Comparison of ENCODE assay signal across 9 cellular contexts in genomic region chr15:71115567-71116351, GRCh38. TPM values are rescaled to one million over a fixed set of nuclear protein-coding genes. Genes with fewer than 3 reads are reported as not detected.
A peak's percentile ranks its signal among the peaks of the same experiment; 100 is the strongest.
DNase-seq lines count a peak whose midpoint lies in the region; ATAC-seq and TF ChIP-seq lines count a peak whose summit lies in the region.
"Had no signal": no experiment of that assay in that cellular context is flagged by ENCODE, and none has a peak within 500 bp of the region (broad histone marks: within the 10 kb centered on the region; RNA-seq: fewer than 3 reads in every experiment).

No MANE protein-coding gene starts in this region.

- H2BK20ac ChIP-seq in H9 (ENCODE audit: low read depth, low read length, poor library complexity, severe bottlenecking), result no peak overlapping the region

- TF ChIP-seq CTCF in H9 (conservative IDR thresholded peaks at IDR 0.05) (0 out of 3 replicates have a peak, but pooled peaks have one; percentile 13), body of pancreas (IDR thresholded peaks at IDR 0.05) (peak in 1 of 7 experiments; percentile 1)

- H3K27me3 ChIP-seq in H9 (ENCODE audit: insufficient read depth, low read length) (peaks cover 6% of the 10 kb centered on the region; the same call in 1 of the 2 replicates), body of pancreas (peaks cover 0 to 6% of the 10 kb centered on the region in 2 donors)

- H3K9ac ChIP-seq in H9 (ENCODE audit: extremely low read depth, insufficient read length, low read length), result peak overlapping the region; percentile 35

- no peak overlapping the region for H4K91ac ChIP-seq in H9 (ENCODE audit: insufficient read length, low read depth, low read length)

- peaks cover 9% of the 10 kb centered on the region; the same call in 1 of the 2 replicates for H3K4me1 ChIP-seq in H9 (ENCODE audit: insufficient read depth, low read length)
- peaks cover 13% of the 10 kb centered on the region for H3K4me1 ChIP-seq in body of pancreas

- H3K4me3 ChIP-seq in body of pancreas, result peak overlapping the region; percentile 19 to 38

- no peak overlapping the region for H2BK120ac ChIP-seq in H9 (ENCODE audit: low read depth, low read length, poor library complexity, severe bottlenecking)

- H3K27me3 Mint-ChIP-seq in H9 (ENCODE audit: low read depth) (peaks cover 40% of the 10 kb centered on the region), immature natural killer cell (ENCODE audit: low read depth in 3 of 3) (peaks cover 9 to 19% (median 19%) of the 10 kb centered on the region in 3 donors)

- no peak overlapping the region; the same call in 1 of the 2 replicates for H3K14ac ChIP-seq in H9 (ENCODE audit: insufficient read depth, low read length)

- H4K8ac ChIP-seq in H9 (replicated peaks; ENCODE audit: insufficient read length, low read depth, low read length), result no peak overlapping the region

- H4K5ac ChIP-seq in H9 (ENCODE audit: insufficient read length, low read depth, low read length), result no peak overlapping the region

- H2AK5ac ChIP-seq in H9 (ENCODE audit: insufficient read length, low read length), result no peak overlapping the region

- ATAC-seq in body of pancreas, result peak; percentile 72
- peak; percentile 57 for ATAC-seq in stimulated activated effector memory CD8-positive, alpha-beta T cell treated with anti-CD3 and anti-CD28 coated beads, Interleukin-12 subunit alpha, Interleukin-12 subunit beta, amount 100 ng/mL, for 72 hours

- H3K56ac ChIP-seq in H9 (ENCODE audit: insufficient read length, low read depth, low read length), result no peak overlapping the region

- H2BK12ac ChIP-seq in H9 (ENCODE audit: insufficient read length, low read depth, low read length), result no peak overlapping the region

- H2BK5ac ChIP-seq in H9 (ENCODE audit: insufficient read length, low read length), result no peak overlapping the region

- H3K9me3 Mint-ChIP-seq in H9 (no peaks in the 10 kb centered on the region), immature natural killer cell (no peaks in the 10 kb centered on the region)
- no peaks in the 10 kb centered on the region for H3K9me3 Mint-ChIP-seq in stimulated activated effector memory CD8-positive, alpha-beta T cell treated with anti-CD3 and anti-CD28 coated beads, Interleukin-12 subunit alpha, Interleukin-12 subunit beta, amount 100 ng/mL, for 72 hours
- H3K9me3 Mint-ChIP-seq: activated naive CD4-positive, alpha-beta T cell treated with anti-CD3 and anti-CD28 coated beads, Interleukin-2, amount 50 U/mL, for 72 hours had no signal

- no peak overlapping the region for H3K27ac ChIP-seq in H9 (ENCODE audit: insufficient read length, low read depth, low read length)
- H3K27ac ChIP-seq in body of pancreas, result peak overlapping the region; percentile 25 to 83 (median 66)

- no CpG with 5 or more reads among the region's 93 CpGs for WGBS in H9 (ENCODE audit: extremely low coverage, insufficient read length, low lambda C conversion rate)
- WGBS in body of pancreas, 2 donors, result 1 to 5% methylated on average over 25 to 65 of the region's 93 CpGs

- H3K4me3 Mint-ChIP-seq in H9 (peak overlapping the region; percentile 83 to 88), immature natural killer cell (peak overlapping the region; percentile 62 to 75 (median 67))
- H3K4me3 Mint-ChIP-seq in stimulated activated effector memory CD8-positive, alpha-beta T cell treated with anti-CD3 and anti-CD28 coated beads, Interleukin-12 subunit alpha, Interleukin-12 subunit beta, amount 100 ng/mL, for 72 hours, result peak overlapping the region; percentile 49

- H3K79me2 ChIP-seq in H9 (ENCODE audit: insufficient read depth, low read length), result no peaks in the 10 kb centered on the region

- no peak overlapping the region for H3K23ac ChIP-seq in H9 (ENCODE audit: insufficient read length, low read depth, low read length)

- H3T11ph ChIP-seq in H9 (ENCODE audit: low read length), result no peak overlapping the region

- H3K9me3 ChIP-seq in H9 (ENCODE audit: control insufficient read depth, low read depth, low read length), result no peaks in the 10 kb centered on the region
- H3K9me3 ChIP-seq in body of pancreas, result no peaks in the 10 kb centered on the region

- no peak overlapping the region for H3K4ac ChIP-seq in H9 (ENCODE audit: low read depth, low read length)

- H3K23me2 ChIP-seq in H9 (ENCODE audit: insufficient read length, low read depth, low read length, poor library complexity, severe bottlenecking), result peaks cover 13% of the 10 kb centered on the region

- no peak overlapping the region for H3K18ac ChIP-seq in H9 (ENCODE audit: insufficient read length, low read depth, low read length)

- no peak overlapping the region for H2AFZ ChIP-seq in H9 (ENCODE audit: low read length)

- DNase-seq in DMS53 (lab: John Stamatoyannopoulos, UW) (peak; percentile 78), DMS53 treated with DMSO at 0.1 percent for 48 hours (lab: John Stamatoyannopoulos, UW; ENCODE audit: unreplicated experiment) (no peak), H9 (peak; percentile 50), NCI-H146 treated with DMSO at 0.1 percent for 48 hours (lab: John Stamatoyannopoulos, UW; ENCODE audit: unreplicated experiment) (peak; percentile 20), body of pancreas (peak; percentile 41 to 53 (median 42)), immature natural killer cell (peak in 1 of 3 donors; percentile 2), NCI-H524 treated with DMSO at 0.1 percent for 48 hours (lab: John Stamatoyannopoulos, UW) (no peak)
- DNase-seq in stimulated activated effector memory CD8-positive, alpha-beta T cell treated with anti-CD3 and anti-CD28 coated beads, Interleukin-12 subunit alpha, Interleukin-12 subunit beta, amount 100 ng/mL, for 72 hours (ENCODE audit: low spot score in 2 of 2), result peak in 1 of 2 donors; percentile 4

- H3K27ac Mint-ChIP-seq in H9, result peak overlapping the region in 2 of 3 experiments; percentile 37 to 39; a peak in 2 of 7 replicates
- no peak overlapping the region for H3K27ac Mint-ChIP-seq in immature natural killer cell
- no peak overlapping the region for H3K27ac Mint-ChIP-seq in stimulated activated effector memory CD8-positive, alpha-beta T cell treated with anti-CD3 and anti-CD28 coated beads, Interleukin-12 subunit alpha, Interleukin-12 subunit beta, amount 100 ng/mL, for 72 hours
- H3K27ac Mint-ChIP-seq: activated naive CD4-positive, alpha-beta T cell treated with anti-CD3 and anti-CD28 coated beads, Interleukin-2, amount 50 U/mL, for 72 hours had no signal

- H3K4me2 ChIP-seq in H9 (ENCODE audit: insufficient read depth, insufficient read length, low read length), result peak overlapping the region; percentile 80

- H4K20me1 ChIP-seq in H9 (ENCODE audit: control insufficient read depth, insufficient read depth, insufficient read length), result no peaks in the 10 kb centered on the region

- H3K79me1 ChIP-seq in H9 (ENCODE audit: insufficient read depth, low read depth, low read length, poor library complexity, severe bottlenecking), result no peaks in the 10 kb centered on the region

- intact Hi-C loops in body of pancreas (cut with DNase I), result loop anchor here (10.0 kb wide), 1 partner anchor 319 kb away; no protein-coding TSS in a partner anchor

- no peaks in the 10 kb centered on the region for H3K36me3 Mint-ChIP-seq in H9 (ENCODE audit: insufficient read depth in 1 of 3, low read depth in 3 of 3)
- no peaks in the 10 kb centered on the region for H3K36me3 Mint-ChIP-seq in immature natural killer cell
- no peaks in the 10 kb centered on the region for H3K36me3 Mint-ChIP-seq in stimulated activated effector memory CD8-positive, alpha-beta T cell treated with anti-CD3 and anti-CD28 coated beads, Interleukin-12 subunit alpha, Interleukin-12 subunit beta, amount 100 ng/mL, for 72 hours

- H3K4me1 Mint-ChIP-seq in H9 (peaks cover 54 to 57% of the 10 kb centered on the region in 2 experiments), immature natural killer cell (peaks cover 8 to 10% of the 10 kb centered on the region in 2 donors)
- peaks cover 9% of the 10 kb centered on the region for H3K4me1 Mint-ChIP-seq in stimulated activated effector memory CD8-positive, alpha-beta T cell treated with anti-CD3 and anti-CD28 coated beads, Interleukin-12 subunit alpha, Interleukin-12 subunit beta, amount 100 ng/mL, for 72 hours

- H3K36me3 ChIP-seq in body of pancreas (replicated peaks in 1 of 2; ENCODE audit: insufficient read depth in 1 of 2, low read depth in 2 of 2), result no peaks in the 10 kb centered on the region

- peak in 1 of 3 donors; percentile 21 for TF ChIP-seq POLR2A in body of pancreas (IDR thresholded peaks at IDR 0.05)

- no peak overlapping the region for H2BK15ac ChIP-seq in H9 (ENCODE audit: low read depth, low read length)

RNA-seq across cellular contexts. Expression of gene THSD4, which starts 0.5 kb away (rescaled TPM):
- 5.5 and 5.7 TPM in 2 replicates for total RNA-seq in H9 (2021)
- total RNA-seq in body of pancreas, result 10 to 100 TPM; 12.9 to 16.1 TPM
- polyA plus RNA-seq in immature natural killer cell, result not detected
- total RNA-seq: activated naive CD4-positive, alpha-beta T cell treated with anti-CD3 and anti-CD28 coated beads, Interleukin-2, amount 50 U/mL, for 72 hours had no signal

Comparison
In these comparisons a context has a peak if more than half of its experiments do, and no peak if none do; other contexts are left out.
1. DNase-seq: peak in DMS53 (single experiment), H9 (single experiment), NCI-H146 treated with DMSO at 0.1 percent for 48 hours (single experiment) and body of pancreas (4 of 4); none in DMS53 treated with DMSO at 0.1 percent for 48 hours (single experiment) and NCI-H524 treated with DMSO at 0.1 percent for 48 hours (single experiment).
2. H3K27ac Mint-ChIP-seq: peak in H9 (2 of 3); none in immature natural killer cell (0 of 6) and stimulated activated effector memory CD8-positive, alpha-beta T cell treated with anti-CD3 and anti-CD28 coated beads, Interleukin-12 subunit alpha, Interleukin-12 subunit beta, amount 100 ng/mL, for 72 hours (single experiment).
3. Peak in every context shown above with its lines, with median percentiles within 50 percentile points of each other: H3K4me3 Mint-ChIP-seq.